Comparison of ENCODE assay signal across 2 cellular contexts in genomic region chr1:16374266-16374665, GRCh38.
TF ChIP-seq lines count a peak whose summit lies in the region.

No MANE protein-coding gene starts in this region.

TF ChIP-seq in HEK293, 187 proteins besides CTCF, POLR2A, EP300 and RAD21:
- TF ChIP-seq PRDM1 (tag by site-specific recombination; IDR thresholded peaks at IDR 0.05) (peak; percentile 37; the same call in 1 of the 2 replicates), PRDM10 (tag by site-specific recombination; IDR thresholded peaks at IDR 0.05) (peak; percentile 36; the same call in 1 of the 2 replicates), WT1 (tag by site-specific recombination; IDR thresholded peaks at IDR 0.05) (no peak), GLIS1 (tag by site-specific recombination; IDR thresholded peaks at IDR 0.05) (no peak)

TF ChIP-seq in K562, 482 proteins besides CTCF, POLR2A, EP300 and RAD21:
- no peak for TF ChIP-seq MAZ (CRISPR knock-in tag; conservative IDR thresholded peaks at IDR 0.05 in 1 of 2, IDR thresholded peaks at IDR 0.05 in 1 of 2)
- 0 out of 2 replicates have a peak, but pooled peaks have one; percentile 17 for TF ChIP-seq ZNF592 (IDR thresholded peaks at IDR 0.05)
